ENCODE assay signal across 8 cellular contexts in the genomic region with DNA sequence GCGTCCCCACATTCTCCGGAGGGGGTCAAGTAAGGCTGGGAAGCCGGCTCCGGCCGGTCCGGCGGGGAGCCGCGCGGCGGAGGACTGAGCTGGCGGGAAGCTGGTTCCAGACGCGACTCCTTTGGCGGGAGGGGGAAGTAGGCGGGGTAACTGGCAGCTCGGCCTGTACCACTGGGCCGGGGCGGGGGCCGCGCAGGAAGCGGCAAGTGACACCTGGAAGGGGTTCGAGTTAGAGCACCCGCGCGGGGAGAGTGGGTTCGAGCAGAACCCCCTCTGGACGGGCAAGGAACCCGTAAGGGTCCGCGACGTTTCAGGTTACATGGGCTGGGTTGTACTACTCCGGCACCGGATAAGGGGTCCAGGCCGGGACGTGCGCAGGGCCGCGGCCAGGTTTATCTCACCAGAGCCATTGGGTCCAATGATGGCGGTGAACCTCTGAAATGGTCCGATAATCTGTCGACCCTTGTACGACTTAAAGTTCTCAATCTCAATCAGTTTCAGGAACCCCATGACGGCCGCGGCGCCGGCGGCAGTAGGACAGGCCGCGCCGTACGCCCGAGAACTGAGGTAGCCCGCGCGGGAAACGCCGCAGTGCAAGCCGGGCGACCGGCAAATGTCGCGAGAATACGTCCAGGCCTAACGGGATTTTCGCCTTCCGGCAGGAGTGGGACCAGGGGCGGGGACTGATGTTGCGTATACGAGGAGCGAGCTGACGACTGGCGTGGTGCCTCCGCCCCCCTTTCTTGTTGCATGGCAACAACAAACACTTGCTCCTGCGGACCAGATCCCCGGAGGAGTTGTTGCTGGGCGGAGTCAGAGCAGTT. TPM values are rescaled to one million over a fixed set of nuclear protein-coding genes. Genes with fewer than 3 reads are reported as not detected.
DNase-seq lines count a peak whose midpoint lies in the region; ATAC-seq and TF ChIP-seq lines count a peak whose summit lies in the region.

Gene RIBC1, plus strand, starts transcription at position 783 of the 824 bp plus-strand sequence. CDS start 3,404 bp downstream, outside the sequence.
Gene SMC1A, minus strand, starts transcription at position 564 of the 824 bp plus-strand sequence. Its CDS starts 54 bp downstream, at position 510.

- peak; percentile 97 for DNase-seq in AG08396 (ENCODE audit: low spot score)
- peak; percentile 99 for DNase-seq in NCI-H2227 treated with DMSO at 0.1 percent for 48 hours (lab: John Stamatoyannopoulos, UW)
- DNase-seq in WTC11 (ENCODE audit: low spot score) = peak; percentile 95
- peak; percentile 96 to 98 for DNase-seq in cardiac fibroblast (ENCODE audit: low read depth in 2 of 2)
- DNase-seq in iPS-NIHi11 (ENCODE audit: low spot score) = peak; percentile 91

- no peaks in the 10 kb centered on the region for H3K9me3 Mint-ChIP-seq in WTC11

- in situ Hi-C loops in GM18951 (cut with MboI; ENCODE audit: low sequenced_read_pairs, unreplicated experiment) = no loop called here

- H3K27me3 Mint-ChIP-seq in WTC11 (ENCODE audit: low read depth) = no peaks in the 10 kb centered on the region

- peak within 1 kb of the TSS; percentile 100 for H3K27ac Mint-ChIP-seq in WTC11

- H3K4me3 ChIP-seq in cardiac fibroblast (replicated peaks in 1 of 2; ENCODE audit: low read depth in 2 of 2, low read length in 2 of 2) (peak within 1 kb of the TSS; percentile 64 to 70), skin epidermis (peak within 1 kb of the TSS; percentile 42 to 73 (median 58))

- TF ChIP-seq CTCF in WTC11 (IDR thresholded peaks at IDR 0.05) (no peak), cardiac fibroblast (IDR thresholded peaks at IDR 0.05; ENCODE audit: low read depth, low read length) (no peak)

- H3K27ac ChIP-seq in skin epidermis = peak within 1 kb of the TSS; percentile 62 to 97 (median 91)

- TF ChIP-seq POLR2A in GM18951 (IDR thresholded peaks at IDR 0.05; ENCODE audit: extremely low read depth, insufficient read depth, insufficient read length) = peak; percentile 79

- peak within 1 kb of the TSS; percentile 96 for H3K4me3 Mint-ChIP-seq in WTC11

- H3K36me3 Mint-ChIP-seq in WTC11 = 0 out of 2 replicates have a peak, but pooled peaks cover 4% of the 10 kb centered on the region

- peak; percentile 92 for ATAC-seq in HG03175 (IDR thresholded peaks at IDR 0.05; ENCODE audit: unreplicated experiment)
- peak; percentile 91 for ATAC-seq in WTC11

- POLR2A ChIA-PET in WTC11 (lab: Charles Lee) = interaction anchor here (1.1 to 2.1 kb wide), 6 partner anchors 14 to 197 kb away, joined by 3 to 15 read pairs (median 6); partner anchors contain the start of gene KDM5C

- H3K4me1 Mint-ChIP-seq in WTC11 = peaks cover 14% of the 10 kb centered on the region

- CTCF ChIA-PET in WTC11 (lab: Charles Lee) = interaction anchor here (0.6 to 2.8 kb wide), 13 partner anchors 14 to 636 kb away, joined by 3 to 21 read pairs (median 6); no protein-coding TSS in a partner anchor

TF ChIP-seq in WTC11, 78 proteins besides CTCF, POLR2A, EP300 and RAD21:
- TF ChIP-seq TCF7 (CRISPR knock-in tag; IDR thresholded peaks at IDR 0.05; ENCODE audit: low read depth) = no peak
- TF ChIP-seq, protein P1, sequence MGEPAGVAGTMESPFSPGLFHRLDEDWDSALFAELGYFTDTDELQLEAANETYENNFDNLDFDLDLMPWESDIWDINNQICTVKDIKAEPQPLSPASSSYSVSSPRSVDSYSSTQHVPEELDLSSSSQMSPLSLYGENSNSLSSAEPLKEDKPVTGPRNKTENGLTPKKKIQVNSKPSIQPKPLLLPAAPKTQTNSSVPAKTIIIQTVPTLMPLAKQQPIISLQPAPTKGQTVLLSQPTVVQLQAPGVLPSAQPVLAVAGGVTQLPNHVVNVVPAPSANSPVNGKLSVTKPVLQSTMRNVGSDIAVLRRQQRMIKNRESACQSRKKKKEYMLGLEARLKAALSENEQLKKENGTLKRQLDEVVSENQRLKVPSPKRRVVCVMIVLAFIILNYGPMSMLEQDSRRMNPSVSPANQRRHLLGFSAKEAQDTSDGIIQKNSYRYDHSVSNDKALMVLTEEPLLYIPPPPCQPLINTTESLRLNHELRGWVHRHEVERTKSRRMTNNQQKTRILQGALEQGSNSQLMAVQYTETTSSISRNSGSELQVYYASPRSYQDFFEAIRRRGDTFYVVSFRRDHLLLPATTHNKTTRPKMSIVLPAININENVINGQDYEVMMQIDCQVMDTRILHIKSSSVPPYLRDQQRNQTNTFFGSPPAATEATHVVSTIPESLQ (CRISPR knock-in tag; IDR thresholded peaks at IDR 0.05) = no peak
- no peak for TF ChIP-seq RELA (CRISPR knock-in tag; IDR thresholded peaks at IDR 0.05; ENCODE audit: borderline replicate concordance)
- no peak for TF ChIP-seq NR2C2 (CRISPR knock-in tag; IDR thresholded peaks at IDR 0.05)
- no peak for TF ChIP-seq SMAD4 (CRISPR knock-in tag; IDR thresholded peaks at IDR 0.05)
- TF ChIP-seq JUN (CRISPR knock-in tag; IDR thresholded peaks at IDR 0.05) = no peak
- no peak for TF ChIP-seq ZNF138 (CRISPR knock-in tag; conservative IDR thresholded peaks at IDR 0.05)
- TF ChIP-seq E2F4 (CRISPR knock-in tag; IDR thresholded peaks at IDR 0.05; ENCODE audit: borderline replicate concordance, low read depth) = 0 out of 2 replicates have a peak, but pooled peaks have one; percentile 19
- TF ChIP-seq, protein P2, sequence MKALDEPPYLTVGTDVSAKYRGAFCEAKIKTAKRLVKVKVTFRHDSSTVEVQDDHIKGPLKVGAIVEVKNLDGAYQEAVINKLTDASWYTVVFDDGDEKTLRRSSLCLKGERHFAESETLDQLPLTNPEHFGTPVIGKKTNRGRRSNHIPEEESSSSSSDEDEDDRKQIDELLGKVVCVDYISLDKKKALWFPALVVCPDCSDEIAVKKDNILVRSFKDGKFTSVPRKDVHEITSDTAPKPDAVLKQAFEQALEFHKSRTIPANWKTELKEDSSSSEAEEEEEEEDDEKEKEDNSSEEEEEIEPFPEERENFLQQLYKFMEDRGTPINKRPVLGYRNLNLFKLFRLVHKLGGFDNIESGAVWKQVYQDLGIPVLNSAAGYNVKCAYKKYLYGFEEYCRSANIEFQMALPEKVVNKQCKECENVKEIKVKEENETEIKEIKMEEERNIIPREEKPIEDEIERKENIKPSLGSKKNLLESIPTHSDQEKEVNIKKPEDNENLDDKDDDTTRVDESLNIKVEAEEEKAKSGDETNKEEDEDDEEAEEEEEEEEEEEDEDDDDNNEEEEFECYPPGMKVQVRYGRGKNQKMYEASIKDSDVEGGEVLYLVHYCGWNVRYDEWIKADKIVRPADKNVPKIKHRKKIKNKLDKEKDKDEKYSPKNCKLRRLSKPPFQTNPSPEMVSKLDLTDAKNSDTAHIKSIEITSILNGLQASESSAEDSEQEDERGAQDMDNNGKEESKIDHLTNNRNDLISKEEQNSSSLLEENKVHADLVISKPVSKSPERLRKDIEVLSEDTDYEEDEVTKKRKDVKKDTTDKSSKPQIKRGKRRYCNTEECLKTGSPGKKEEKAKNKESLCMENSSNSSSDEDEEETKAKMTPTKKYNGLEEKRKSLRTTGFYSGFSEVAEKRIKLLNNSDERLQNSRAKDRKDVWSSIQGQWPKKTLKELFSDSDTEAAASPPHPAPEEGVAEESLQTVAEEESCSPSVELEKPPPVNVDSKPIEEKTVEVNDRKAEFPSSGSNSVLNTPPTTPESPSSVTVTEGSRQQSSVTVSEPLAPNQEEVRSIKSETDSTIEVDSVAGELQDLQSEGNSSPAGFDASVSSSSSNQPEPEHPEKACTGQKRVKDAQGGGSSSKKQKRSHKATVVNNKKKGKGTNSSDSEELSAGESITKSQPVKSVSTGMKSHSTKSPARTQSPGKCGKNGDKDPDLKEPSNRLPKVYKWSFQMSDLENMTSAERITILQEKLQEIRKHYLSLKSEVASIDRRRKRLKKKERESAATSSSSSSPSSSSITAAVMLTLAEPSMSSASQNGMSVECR (CRISPR knock-in tag; IDR thresholded peaks at IDR 0.05; ENCODE audit: borderline replicate concordance) = peak; percentile 48; the same call in 1 of the 2 replicates
- no peak for TF ChIP-seq TEAD4 (CRISPR knock-in tag; IDR thresholded peaks at IDR 0.05)
- TF ChIP-seq KAT7 (CRISPR knock-in tag; IDR thresholded peaks at IDR 0.05; ENCODE audit: borderline replicate concordance) = no peak
- 0 out of 2 replicates have a peak, but pooled peaks have one; percentile 41 for TF ChIP-seq FOXP1 (CRISPR knock-in tag; IDR thresholded peaks at IDR 0.05; ENCODE audit: borderline replicate concordance)
- TF ChIP-seq ELF4 (CRISPR knock-in tag; IDR thresholded peaks at IDR 0.05; ENCODE audit: low read depth) = no peak
- TF ChIP-seq TEAD1 (CRISPR knock-in tag; IDR thresholded peaks at IDR 0.05) = 0 out of 2 replicates have a peak, but pooled peaks have one; percentile 21
- no peak for TF ChIP-seq MXD4 (CRISPR knock-in tag; IDR thresholded peaks at IDR 0.05; ENCODE audit: borderline replicate concordance)
- TF ChIP-seq, protein P3, sequence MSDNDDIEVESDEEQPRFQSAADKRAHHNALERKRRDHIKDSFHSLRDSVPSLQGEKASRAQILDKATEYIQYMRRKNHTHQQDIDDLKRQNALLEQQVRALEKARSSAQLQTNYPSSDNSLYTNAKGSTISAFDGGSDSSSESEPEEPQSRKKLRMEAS (CRISPR knock-in tag; IDR thresholded peaks at IDR 0.05) = peak; percentile 56
- TF ChIP-seq E2F5 (CRISPR knock-in tag; IDR thresholded peaks at IDR 0.05) = peak; percentile 89
- TF ChIP-seq FOXK1 (CRISPR knock-in tag; IDR thresholded peaks at IDR 0.05) = no peak

RNA-seq across cellular contexts. Expression of gene RIBC1, which starts in this region (rescaled TPM):
- 0.94 to 1.1 TPM (median 1.1 TPM) in 3 replicates for total RNA-seq in WTC11 (2021)

RNA-seq across cellular contexts. Expression of gene SMC1A, which starts in this region (rescaled TPM):
- 87.4 to 98.7 TPM (median 89.3 TPM) in 3 replicates for total RNA-seq in WTC11 (2021)

Comparison
In these comparisons a context has a peak if more than half of its experiments do, and no peak if none do; other contexts are left out.
1. Peak in every context shown above with its lines: DNase-seq, ATAC-seq, H3K4me3 ChIP-seq and H3K27ac ChIP-seq.